Comparison of ENCODE assay signal across 26 cellular contexts in genomic region chr17:55155867-55156560, GRCh38.
"Had no signal": no experiment of that assay in that cellular context is flagged by ENCODE, and none has a peak within 500 bp of the region (broad histone marks: within the 10 kb centered on the region; RNA-seq: fewer than 3 reads in every experiment).

No MANE protein-coding gene starts in this region.

- H3K9me3 ChIP-seq: colonic mucosa, right atrium auricular region, spleen, testis had no signal

- H3K4me3 ChIP-seq: colonic mucosa, dorsolateral prefrontal cortex, right atrium auricular region, spleen, testis had no signal

- FAIRE-seq: astrocyte, endothelial cell of umbilical vein had no signal

- DNase-seq: activated CD4-positive, alpha-beta T cell treated with anti-CD3 and anti-CD28 coated beads for 36 hours; activated CD4-positive, alpha-beta T cell treated with anti-CD3 and anti-CD28 coated beads, Interleukin-2, amount 50 U/mL, for 48 hours; activated CD8-positive, alpha-beta memory T cell treated with anti-CD3 and anti-CD28 coated beads, Interleukin-2, amount 50 U/mL, for 48 hours; activated naive CD4-positive, alpha-beta T cell; activated T-cell treated with anti-CD3 and anti-CD28 coated beads, Interleukin-2, amount 50 U/mL, for 4 hours; central memory CD4-positive, alpha-beta T cell; colonic mucosa; dorsolateral prefrontal cortex; effector memory CD8-positive, alpha-beta T cell; foreskin melanocyte; hippocampal formation; spleen; stimulated activated CD4-positive, alpha-beta T cell treated with anti-CD3 and anti-CD28 coated beads, Interleukin-4, amount 100 ng/mL, for 1 hour; stimulated activated naive CD4-positive, alpha-beta T cell; T-helper 9 cell; testis had no signal

- H3K9me3 Mint-ChIP-seq: activated T-cell treated with anti-CD3 and anti-CD28 coated beads, Interleukin-2, amount 50 U/mL, for 4 hours; activated T-helper 2 cell treated with anti-CD3 and anti-CD28 coated beads, Interferon-gamma antibody, Interleukin-2, Interleukin-4, amounts not matched to agents 10 μg/mL and 5 μg/mL and 100 μg/mL, durations not matched to agents 14 hours and 24 hours and 36 hours; effector memory CD8-positive, alpha-beta T cell; natural killer cell treated with Interleukin-12 subunit alpha and Interleukin-12 subunit beta and Interleukin-15 and Interleukin-18, amount 100 ng/mL, for 72 hours; WTC11 had no signal

- ATAC-seq: activated CD4-positive, alpha-beta T cell treated with anti-CD3 and anti-CD28 coated beads for 36 hours; activated T-cell treated with anti-CD3 and anti-CD28 coated beads, Interleukin-2, amount 50 U/mL, for 4 hours; effector memory CD8-positive, alpha-beta T cell; esophagus mucosa; natural killer cell treated with Interleukin-12 subunit alpha and Interleukin-12 subunit beta and Interleukin-15 and Interleukin-18, amount 100 ng/mL, for 72 hours; WTC11 had no signal

- H3K27me3 Mint-ChIP-seq: activated CD4-positive, alpha-beta T cell treated with anti-CD3 and anti-CD28 coated beads for 36 hours; activated naive CD8-positive, alpha-beta T cell; effector memory CD8-positive, alpha-beta T cell; natural killer cell treated with Interleukin-12 subunit alpha and Interleukin-12 subunit beta and Interleukin-15 and Interleukin-18, amount 100 ng/mL, for 72 hours; progenitor cell of endocrine pancreas; type B pancreatic cell had no signal

- H3K4me1 ChIP-seq: colonic mucosa, spleen, testis had no signal

- H3K4me3 Mint-ChIP-seq: activated CD4-positive, alpha-beta T cell treated with anti-CD3 and anti-CD28 coated beads for 36 hours; activated naive CD8-positive, alpha-beta T cell; activated T-cell treated with anti-CD3 and anti-CD28 coated beads, Interleukin-2, amount 50 U/mL, for 4 hours; effector memory CD8-positive, alpha-beta T cell; natural killer cell treated with Interleukin-12 subunit alpha and Interleukin-12 subunit beta and Interleukin-15 and Interleukin-18, amount 100 ng/mL, for 72 hours; type B pancreatic cell; WTC11 had no signal

- H3K36me3 Mint-ChIP-seq: natural killer cell treated with Interleukin-12 subunit alpha and Interleukin-12 subunit beta and Interleukin-15 and Interleukin-18, amount 100 ng/mL, for 72 hours; WTC11 had no signal

- H3K27me3 ChIP-seq: colonic mucosa, dorsolateral prefrontal cortex, right atrium auricular region, spleen, testis had no signal

- H3K36me3 ChIP-seq: colonic mucosa, right atrium auricular region had no signal

- H3K27ac ChIP-seq: colonic mucosa, dorsolateral prefrontal cortex, right atrium auricular region, spleen, testis had no signal

- H3K27ac Mint-ChIP-seq: activated CD4-positive, alpha-beta T cell treated with anti-CD3 and anti-CD28 coated beads for 36 hours; activated naive CD8-positive, alpha-beta T cell; activated T-helper 2 cell treated with anti-CD3 and anti-CD28 coated beads, Interferon-gamma antibody, Interleukin-2, Interleukin-4, amounts not matched to agents 10 μg/mL and 5 μg/mL and 100 μg/mL, durations not matched to agents 14 hours and 24 hours and 36 hours; effector memory CD8-positive, alpha-beta T cell; natural killer cell treated with Interleukin-12 subunit alpha and Interleukin-12 subunit beta and Interleukin-15 and Interleukin-18, amount 100 ng/mL, for 72 hours; progenitor cell of endocrine pancreas; type B pancreatic cell; WTC11 had no signal

- H3K4me1 Mint-ChIP-seq: activated CD4-positive, alpha-beta T cell treated with anti-CD3 and anti-CD28 coated beads for 36 hours; WTC11 had no signal
